In the genomic region with DNA sequence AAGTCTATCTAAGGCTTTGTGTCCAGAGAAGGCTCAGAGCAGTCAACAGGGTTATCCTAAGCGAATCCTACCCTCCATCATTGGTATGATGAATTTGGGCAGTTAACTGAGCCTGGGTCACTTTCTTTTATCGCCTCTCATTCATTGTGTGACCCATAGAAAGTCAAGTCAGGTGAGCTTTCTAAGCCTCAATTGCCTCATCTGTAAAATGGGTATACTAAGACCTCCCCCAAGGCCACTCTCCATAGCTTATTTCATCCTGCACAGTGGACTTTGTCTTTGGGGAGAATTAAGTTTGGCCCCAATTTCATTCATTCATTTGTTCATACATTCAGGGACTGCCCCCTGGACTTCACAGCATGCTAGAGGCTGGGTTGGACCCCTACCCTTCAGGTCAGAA, we compare ENCODE assay signal across 28 cellular contexts.
"Had no signal": no experiment of that assay in that cellular context is flagged by ENCODE, and none has a peak within 500 bp of the region (broad histone marks: within the 10 kb centered on the region; RNA-seq: fewer than 3 reads in every experiment).

No MANE protein-coding gene starts in this region.

- FAIRE-seq: colon, endometrium, endothelial cell of umbilical vein, frontal cortex had no signal

- H3K36me3 ChIP-seq: colonic mucosa, esophagus muscularis mucosa, esophagus squamous epithelium, gastrocnemius medialis, gastroesophageal sphincter, heart left ventricle, heart right ventricle had no signal

- ATAC-seq: effector memory CD8-positive, alpha-beta T cell; esophagus mucosa; foreskin keratinocyte; gastrocnemius medialis; gastroesophageal sphincter had no signal

- DNase-seq: colonic mucosa; cortex of kidney; dermis blood vessel endothelial cell; dorsolateral prefrontal cortex; effector CD4-positive, alpha-beta T cell; effector CD8-positive, alpha-beta T cell; effector memory CD4-positive, alpha-beta T cell; effector memory CD8-positive, alpha-beta T cell; endodermal cell; erythroblast; esophagus squamous epithelium; foreskin fibroblast; foreskin keratinocyte; foreskin melanocyte; gastrocnemius medialis; glutamatergic neuron; head of caudate nucleus; heart left ventricle; heart right ventricle had no signal

- H3K9me3 ChIP-seq: colonic mucosa, gastrocnemius medialis had no signal

- H3K27ac ChIP-seq: colonic mucosa, coronary artery, dorsolateral prefrontal cortex, epithelial cell of prostate, esophagus muscularis mucosa, esophagus squamous epithelium, foreskin keratinocyte, gastrocnemius medialis, gastroesophageal sphincter, heart left ventricle, heart right ventricle had no signal

- H3K27me3 ChIP-seq: colonic mucosa, gastrocnemius medialis had no signal

- H3K4me3 ChIP-seq: colonic mucosa, coronary artery, dorsolateral prefrontal cortex, esophagus muscularis mucosa, esophagus squamous epithelium, gastrocnemius medialis, gastroesophageal sphincter, heart left ventricle, heart right ventricle had no signal

- H3K4me1 ChIP-seq: colonic mucosa, esophagus muscularis mucosa, esophagus squamous epithelium, gastrocnemius medialis, gastroesophageal sphincter, heart left ventricle, heart right ventricle had no signal
